8 cellular contexts compared by ENCODE assay signal in the genomic region with DNA sequence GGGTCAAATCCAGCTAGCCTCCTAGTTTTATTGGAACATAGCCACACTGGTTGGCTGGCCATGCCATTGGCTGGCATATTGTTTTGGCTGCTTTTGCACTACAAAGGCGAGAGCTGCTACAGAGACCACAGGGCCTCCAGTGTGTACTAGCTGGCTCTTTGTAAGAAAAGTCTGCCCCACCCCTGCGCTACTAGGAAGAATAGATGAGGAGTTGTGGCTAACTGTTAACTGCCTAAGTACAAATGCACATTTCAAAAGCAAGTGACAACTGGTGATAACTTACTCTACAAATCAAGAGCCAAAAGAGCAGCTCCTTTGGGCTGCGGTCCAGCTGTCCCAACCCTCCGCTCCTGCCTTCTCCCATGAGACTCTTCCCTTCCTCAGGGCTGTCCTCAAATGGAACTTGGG.
A peak's percentile ranks its signal among the peaks of the same experiment; 100 is the strongest.
DNase-seq lines count a peak whose midpoint lies in the region; ATAC-seq and TF ChIP-seq lines count a peak whose summit lies in the region.

No MANE protein-coding gene starts in this region.

- H3K27ac ChIP-seq in esophagus (ENCODE audit: low read depth in 2 of 2, low read length in 1 of 2), result peak overlapping the region; percentile 50 to 53

- no peaks in the 10 kb centered on the region for H3K36me3 ChIP-seq in esophagus (ENCODE audit: control insufficient read depth in 2 of 2, insufficient read depth in 2 of 2, low read length in 1 of 2)

- TF ChIP-seq CTCF in osteocyte (IDR thresholded peaks at IDR 0.05), result no peak

- H3K27me3 Mint-ChIP-seq in osteocyte (ENCODE audit: unreplicated experiment), result no peaks in the 10 kb centered on the region

- peaks cover 7% of the 10 kb centered on the region for H3K36me3 Mint-ChIP-seq in osteocyte (ENCODE audit: unreplicated experiment)

- no peaks in the 10 kb centered on the region for H3K9me3 Mint-ChIP-seq in osteocyte (ENCODE audit: unreplicated experiment)

- peaks cover 45% of the 10 kb centered on the region for H3K4me1 Mint-ChIP-seq in osteocyte (ENCODE audit: unreplicated experiment)

- H3K27me3 ChIP-seq in esophagus (ENCODE audit: control insufficient read depth in 1 of 2, insufficient read depth in 2 of 2, low read length in 2 of 2), result no peaks in the 10 kb centered on the region

- H3K9me3 ChIP-seq in esophagus (ENCODE audit: control insufficient read depth in 2 of 2, insufficient read depth in 1 of 2, low read depth in 1 of 2, low read length in 1 of 2), result no peaks in the 10 kb centered on the region

- in situ Hi-C loops in G401 (cut with HindIII; ENCODE audit: low sequenced_read_pairs), result no loop called here

- ATAC-seq in GM19351 (IDR thresholded peaks at IDR 0.05; ENCODE audit: unreplicated experiment) (no peak), HG03039 (IDR thresholded peaks at IDR 0.05; ENCODE audit: unreplicated experiment) (no peak), HG02623 (IDR thresholded peaks at IDR 0.05; ENCODE audit: unreplicated experiment) (no peak)

- H3K4me3 Mint-ChIP-seq in osteocyte (ENCODE audit: unreplicated experiment), result no peak overlapping the region

- H3K4me1 ChIP-seq in esophagus (ENCODE audit: control insufficient read depth in 2 of 2, insufficient read depth in 2 of 2, low read length in 1 of 2), result peaks cover 0 to 7% of the 10 kb centered on the region in 2 donors

- DNase-seq in G401 (ENCODE audit: low spot score) (peak; percentile 18), T-helper 9 cell (peak; percentile 26), osteocyte (ENCODE audit: extremely low spot score, unreplicated experiment) (no peak), SKM-1 treated with dmso at 0.1 percent for 144 hours (lab: John Stamatoyannopoulos, UW; ENCODE audit: unreplicated experiment) (no peak)

- WGBS in esophagus, 2 donors, result 53 to 55% methylated on average over 4 of the region's 4 CpGs

- no peak overlapping the region for H3K4me3 ChIP-seq in esophagus (ENCODE audit: low read depth in 1 of 2, low read length in 2 of 2)

- H3K27ac Mint-ChIP-seq in osteocyte (ENCODE audit: unreplicated experiment), result peak overlapping the region; percentile 51

Comparison
In these comparisons a context has a peak if more than half of its experiments do, and no peak if none do; other contexts are left out.
1. DNase-seq: peak in G401 (single experiment) and T-helper 9 cell (single experiment); none in osteocyte (single experiment) and SKM-1 treated with dmso at 0.1 percent for 144 hours (single experiment).